Comparison of ENCODE assay signal across 10 cellular contexts in the genomic region with DNA sequence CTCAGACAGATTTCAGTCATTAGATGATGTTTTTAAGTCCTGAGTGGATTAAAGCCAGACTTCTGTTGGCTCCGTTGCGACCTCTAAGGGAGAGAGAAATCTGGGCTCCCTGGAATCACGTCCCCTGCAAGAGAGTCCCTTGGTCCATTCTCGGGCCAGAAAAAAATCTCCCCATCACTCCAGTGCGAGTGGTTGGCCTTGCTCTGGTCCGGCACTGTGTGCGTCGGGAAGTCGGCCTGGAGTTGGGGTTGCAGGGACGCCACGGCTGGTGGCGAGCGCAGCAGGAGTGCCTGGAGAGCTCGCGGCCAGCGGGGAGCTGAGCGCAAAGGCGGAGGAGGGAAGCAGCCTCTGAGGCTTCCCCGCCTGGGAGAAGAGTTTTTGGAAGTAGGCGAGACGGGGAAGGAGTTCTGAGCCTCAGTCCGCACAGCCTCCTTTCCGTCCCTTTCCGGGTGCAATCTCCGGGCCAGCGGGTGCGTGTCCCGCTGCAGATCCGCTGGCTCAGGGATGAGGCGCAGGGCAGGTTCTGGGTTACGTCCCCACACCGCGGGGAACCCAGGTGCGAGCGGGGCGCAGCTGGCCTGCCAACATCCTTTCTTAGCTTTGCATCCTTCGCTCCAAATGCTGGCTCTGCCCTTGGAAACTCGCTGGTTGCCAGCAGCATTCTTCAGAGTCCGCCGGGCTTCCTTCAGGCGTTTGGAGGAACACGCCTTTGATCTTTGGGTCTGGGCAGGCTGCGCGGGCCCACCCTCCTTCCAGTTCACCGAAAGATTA. TPM values are rescaled to one million over a fixed set of nuclear protein-coding genes. Genes with fewer than 3 reads are reported as not detected.
A peak's percentile ranks its signal among the peaks of the same experiment; 100 is the strongest.
DNase-seq lines count a peak whose midpoint lies in the region; ATAC-seq, FAIRE-seq and TF ChIP-seq lines count a peak whose summit lies in the region.
"Had no signal": no experiment of that assay in that cellular context is flagged by ENCODE, and none has a peak within 500 bp of the region (broad histone marks: within the 10 kb centered on the region; RNA-seq: fewer than 3 reads in every experiment).

No MANE protein-coding gene starts in this region.

- no peak for FAIRE-seq in kidney (lab: Jason Lieb, UNC)
- FAIRE-seq: urothelium cell line had no signal

- H3K18ac ChIP-seq in H9 (ENCODE audit: insufficient read length, low read depth, low read length): no peak overlapping the region

- H2BK12ac ChIP-seq in H9 (ENCODE audit: insufficient read length, low read depth, low read length): no peak overlapping the region

- DNase-seq in H9: peak; percentile 53
- no peak for DNase-seq in colonic mucosa
- peak; percentile 87 for DNase-seq in kidney
- no peak for DNase-seq in naive thymus-derived CD8-positive, alpha-beta T cell
- no peak for DNase-seq in 8988T
- no peak for DNase-seq in stimulated activated naive CD4-positive, alpha-beta T cell (lab: John Stamatoyannopoulos, UW)

- no peak overlapping the region for H4K8ac ChIP-seq in H9 (replicated peaks; ENCODE audit: insufficient read length, low read depth, low read length)

- H3K27me3 ChIP-seq in H9 (ENCODE audit: insufficient read depth, low read length) (peaks cover 57% of the 10 kb centered on the region), colonic mucosa (peaks cover 66% of the 10 kb centered on the region), skeletal muscle satellite cell (ENCODE audit: control insufficient read depth, insufficient read depth, low read length) (no peaks in the 10 kb centered on the region)

- TF ChIP-seq CTCF in H9 (conservative IDR thresholded peaks at IDR 0.05) (no peak), colonic mucosa (IDR thresholded peaks at IDR 0.05) (no peak), kidney (IDR thresholded peaks at IDR 0.05; ENCODE audit: borderline replicate concordance, extremely low read depth, insufficient read depth) (no peak)

- no peak overlapping the region for H2AFZ ChIP-seq in H9 (ENCODE audit: low read length)

- H2BK120ac ChIP-seq in H9 (ENCODE audit: low read depth, low read length, poor library complexity, severe bottlenecking): no peak overlapping the region

- H3K36me3 Mint-ChIP-seq in H9 (ENCODE audit: insufficient read depth in 1 of 3, low read depth in 3 of 3): no peaks in the 10 kb centered on the region; a peak in 1 of 7 replicates
- no peaks in the 10 kb centered on the region for H3K36me3 Mint-ChIP-seq in naive thymus-derived CD8-positive, alpha-beta T cell

- H3K36me3 ChIP-seq in colonic mucosa (no peaks in the 10 kb centered on the region), kidney (ENCODE audit: control insufficient read depth in 1 of 2, insufficient read depth in 2 of 2, low read length in 2 of 2) (no peaks in the 10 kb centered on the region), skeletal muscle satellite cell (ENCODE audit: insufficient read depth, low read length) (no peaks in the 10 kb centered on the region)

- H3K56ac ChIP-seq in H9 (ENCODE audit: insufficient read length, low read depth, low read length): no peak overlapping the region

- no peak overlapping the region for H4K91ac ChIP-seq in H9 (ENCODE audit: insufficient read length, low read depth, low read length)

- peak overlapping the region; percentile 61 to 84 for H3K4me3 Mint-ChIP-seq in H9
- no peak overlapping the region for H3K4me3 Mint-ChIP-seq in naive thymus-derived CD8-positive, alpha-beta T cell

- no peak overlapping the region for H2AK5ac ChIP-seq in H9 (ENCODE audit: insufficient read length, low read length)

- H2BK5ac ChIP-seq in H9 (ENCODE audit: insufficient read length, low read length): no peak overlapping the region

- no peak overlapping the region for H3K23ac ChIP-seq in H9 (ENCODE audit: insufficient read length, low read depth, low read length)

- H3K9ac ChIP-seq in H9 (ENCODE audit: extremely low read depth, insufficient read length, low read length) (no peak overlapping the region), colonic mucosa (ENCODE audit: low read depth in 2 of 2, low read length in 2 of 2) (peak overlapping the region in 1 of 2 donors; percentile 37), kidney (ENCODE audit: low read length in 2 of 2) (no peak overlapping the region), skeletal muscle satellite cell (ENCODE audit: low read depth, low read length) (peak overlapping the region; percentile 63)

- H3K27ac ChIP-seq in H9 (ENCODE audit: insufficient read length, low read depth, low read length) (no peak overlapping the region), colonic mucosa (peak overlapping the region; percentile 57), kidney (ENCODE audit: low read depth in 2 of 2, low read length in 2 of 2) (peak overlapping the region; percentile 42 to 43)
- H3K27ac ChIP-seq: skin epidermis had no signal

- no peak overlapping the region for H3K4ac ChIP-seq in H9 (ENCODE audit: low read depth, low read length)

- no peak overlapping the region for H3K14ac ChIP-seq in H9 (ENCODE audit: insufficient read depth, low read length)

- H2BK15ac ChIP-seq in H9 (ENCODE audit: low read depth, low read length): no peak overlapping the region

- no peak overlapping the region for H3K27ac Mint-ChIP-seq in H9
- H3K27ac Mint-ChIP-seq in naive thymus-derived CD8-positive, alpha-beta T cell: no peak overlapping the region

- no peaks in the 10 kb centered on the region for H3K79me2 ChIP-seq in H9 (ENCODE audit: insufficient read depth, low read length)

- peaks cover 16% of the 10 kb centered on the region for H3K23me2 ChIP-seq in H9 (ENCODE audit: insufficient read length, low read depth, low read length, poor library complexity, severe bottlenecking)

- no peak overlapping the region for H2BK20ac ChIP-seq in H9 (ENCODE audit: low read depth, low read length, poor library complexity, severe bottlenecking)

- intact Hi-C loops in colonic mucosa (cut with DNase I) (no loop called here), kidney (cut with DNase I) (no loop called here)

- H4K20me1 ChIP-seq in H9 (ENCODE audit: control insufficient read depth, insufficient read depth, insufficient read length): no peaks in the 10 kb centered on the region

- H4K5ac ChIP-seq in H9 (ENCODE audit: insufficient read length, low read depth, low read length): no peak overlapping the region

- H3K9me3 Mint-ChIP-seq in H9: peaks cover 0 to 2% of the 10 kb centered on the region in 2 experiments; a peak in 1 of 5 replicates
- H3K9me3 Mint-ChIP-seq in naive thymus-derived CD8-positive, alpha-beta T cell: no peaks in the 10 kb centered on the region

- no peaks in the 10 kb centered on the region for H3K9me3 ChIP-seq in H9 (ENCODE audit: control insufficient read depth, low read depth, low read length)
- H3K9me3 ChIP-seq in colonic mucosa: no peaks in the 10 kb centered on the region
- H3K9me3 ChIP-seq in kidney (ENCODE audit: control insufficient read depth in 1 of 2, low read length in 2 of 2): no peaks in the 10 kb centered on the region
- no peaks in the 10 kb centered on the region for H3K9me3 ChIP-seq in skeletal muscle satellite cell (replicated peaks; ENCODE audit: low read length)

- H3K79me1 ChIP-seq in H9 (ENCODE audit: insufficient read depth, low read depth, low read length, poor library complexity, severe bottlenecking): no peaks in the 10 kb centered on the region

- POLR2A ChIA-PET in naive thymus-derived CD8-positive, alpha-beta T cell (lab: Charles Lee): interaction anchor here (0.6 kb wide), 1 partner anchor 1076 kb away, joined by 4 read pairs; no protein-coding TSS in a partner anchor

- no peak for ATAC-seq in naive thymus-derived CD8-positive, alpha-beta T cell
- no peak for ATAC-seq in GM21381 (IDR thresholded peaks at IDR 0.05; ENCODE audit: unreplicated experiment)

- H3K4me3 ChIP-seq in colonic mucosa (no peak overlapping the region), kidney (ENCODE audit: low read length in 2 of 2) (peak overlapping the region in 1 of 2 donors; percentile 25), skeletal muscle satellite cell (ENCODE audit: low read length) (peak overlapping the region; percentile 63)
- H3K4me3 ChIP-seq: skin epidermis had no signal

- H3K27me3 Mint-ChIP-seq in H9 (ENCODE audit: low read depth): peaks cover 82% of the 10 kb centered on the region
- H3K27me3 Mint-ChIP-seq in naive thymus-derived CD8-positive, alpha-beta T cell: peaks cover 50 to 86% (median 75%) of the 10 kb centered on the region in 5 donors

- no peak overlapping the region for H3T11ph ChIP-seq in H9 (ENCODE audit: low read length)

- H3K4me1 Mint-ChIP-seq in H9: peaks cover 24 to 39% of the 10 kb centered on the region in 2 experiments
- peaks cover 13 to 37% (median 22%) of the 10 kb centered on the region in 4 donors for H3K4me1 Mint-ChIP-seq in naive thymus-derived CD8-positive, alpha-beta T cell

- WGBS in H9 (ENCODE audit: extremely low coverage, insufficient read length, low lambda C conversion rate): no CpG with 5 or more reads among the region's 45 CpGs

- peaks cover 2% of the 10 kb centered on the region; the same call in 1 of the 2 replicates for H3K4me1 ChIP-seq in H9 (ENCODE audit: insufficient read depth, low read length)
- no peaks in the 10 kb centered on the region for H3K4me1 ChIP-seq in colonic mucosa
- peaks cover 0 to 3% of the 10 kb centered on the region in 2 donors for H3K4me1 ChIP-seq in kidney (ENCODE audit: control insufficient read depth in 1 of 2, insufficient read depth in 1 of 2, low read depth in 1 of 2, low read length in 2 of 2)
- H3K4me1 ChIP-seq in skeletal muscle satellite cell (ENCODE audit: control insufficient read depth, insufficient read depth, low read length): peaks cover 19% of the 10 kb centered on the region

- H3K4me2 ChIP-seq in H9 (ENCODE audit: insufficient read depth, insufficient read length, low read length): peak overlapping the region; percentile 88
- H3K4me2 ChIP-seq in skeletal muscle satellite cell (ENCODE audit: low read length): peak overlapping the region; percentile 89

RNA-seq across cellular contexts. Expression of a gene that starts 6.8 kb away (rescaled TPM):
- not detected in 2 replicates for total RNA-seq in H9 (2021)
- 1 to 10 TPM; 4.4 to 5.1 TPM for total RNA-seq in colonic mucosa
- 6.3 TPM for total RNA-seq in kidney
- polyA plus RNA-seq in kidney (ENCODE audit: insufficient read depth, low read depth, low replicate concordance): 28.8 TPM
- under 0.01 and 0.22 TPM in 2 replicates for total RNA-seq in skeletal muscle satellite cell (2012; rRNA removed)
- total RNA-seq in naive thymus-derived CD8-positive, alpha-beta T cell: not detected
- polyA plus RNA-seq in naive thymus-derived CD8-positive, alpha-beta T cell: not detected

RNA-seq across cellular contexts. Expression of a gene that starts 57.3 kb away (rescaled TPM):
- 49.7 and 50.0 TPM in 2 replicates for total RNA-seq in H9 (2021)
- total RNA-seq in colonic mucosa: 10 to 100 TPM; 28.1 to 29.0 TPM
- 17.3 TPM for total RNA-seq in kidney
- polyA plus RNA-seq in kidney (ENCODE audit: insufficient read depth, low read depth, low replicate concordance): 20.7 TPM
- total RNA-seq in skeletal muscle satellite cell (2012; rRNA removed): 22.3 and 30.2 TPM in 2 replicates
- 10 to 100 TPM; 40.8 to 42.0 TPM for total RNA-seq in naive thymus-derived CD8-positive, alpha-beta T cell
- 10 to 100 TPM; 41.4 to 55.7 (median 48.0) TPM for polyA plus RNA-seq in naive thymus-derived CD8-positive, alpha-beta T cell

Comparison
In these comparisons a context has a peak if more than half of its experiments do, and no peak if none do; other contexts are left out.
1. DNase-seq: peak in H9 (single experiment) and kidney (single experiment); none in colonic mucosa (single experiment), naive thymus-derived CD8-positive, alpha-beta T cell (0 of 10), 8988T (single experiment) and stimulated activated naive CD4-positive, alpha-beta T cell (0 of 6).
2. H3K4me3 Mint-ChIP-seq: peak in H9 (2 of 2); none in naive thymus-derived CD8-positive, alpha-beta T cell (0 of 10).